23 cellular contexts compared by ENCODE assay signal in genomic region chr16:55672471-55672870, GRCh38. TPM values are rescaled to one million over a fixed set of nuclear protein-coding genes. Genes with fewer than 3 reads are reported as not detected.
DNase-seq lines count a peak whose midpoint lies in the region; ATAC-seq and TF ChIP-seq lines count a peak whose summit lies in the region.
"Had no signal": no experiment of that assay in that cellular context is flagged by ENCODE, and none has a peak within 500 bp of the region (broad histone marks: within the 10 kb centered on the region; RNA-seq: fewer than 3 reads in every experiment).

No MANE protein-coding gene starts in this region.

- TF ChIP-seq CTCF in AG09319 (IDR thresholded peaks at IDR 0.05; ENCODE audit: low read depth, low read length) (no peak), fibroblast of pulmonary artery (IDR thresholded peaks at IDR 0.05; ENCODE audit: low read length, missing control alignments) (no peak)
- TF ChIP-seq CTCF in activated CD8-positive, alpha-beta T cell treated with anti-CD3 and anti-CD28 coated beads for 36 hours (IDR thresholded peaks at IDR 0.05), result no peak

- no peaks in the 10 kb centered on the region for H3K27me3 Mint-ChIP-seq in activated CD8-positive, alpha-beta memory T cell treated with anti-CD3 and anti-CD28 coated beads, Interleukin-2, amount 10 ng/mL, durations not matched to agents 7 days and 5 days
- H3K27me3 Mint-ChIP-seq in activated CD8-positive, alpha-beta T cell treated with anti-CD3 and anti-CD28 coated beads for 36 hours, result peaks cover 2% of the 10 kb centered on the region

- intact Hi-C loops in activated CD8-positive, alpha-beta T cell treated with anti-CD3 and anti-CD28 coated beads for 36 hours (cut with micrococcal nuclease), result no loop called here

- CTCF ChIA-PET in activated CD8-positive, alpha-beta memory T cell treated with anti-CD3 and anti-CD28 coated beads, Interleukin-2, amount 10 ng/mL, durations not matched to agents 7 days and 5 days (lab: Charles Lee), result no interaction called here
- CTCF ChIA-PET in activated CD8-positive, alpha-beta T cell treated with anti-CD3 and anti-CD28 coated beads for 36 hours (lab: Charles Lee), result no interaction called here

- H3K4me3 ChIP-seq in fibroblast of pulmonary artery (replicated peaks; ENCODE audit: low read depth, low read length), result no peak overlapping the region
- H3K4me3 ChIP-seq: GM12878, prostate gland, SJCRH30, upper lobe of right lung had no signal

- no peak overlapping the region for H3K27ac Mint-ChIP-seq in activated CD8-positive, alpha-beta memory T cell treated with anti-CD3 and anti-CD28 coated beads, Interleukin-2, amount 10 ng/mL, durations not matched to agents 7 days and 5 days
- H3K27ac Mint-ChIP-seq in activated CD8-positive, alpha-beta T cell treated with anti-CD3 and anti-CD28 coated beads for 36 hours, result no peak overlapping the region
- H3K27ac Mint-ChIP-seq: activated naive CD8-positive, alpha-beta T cell treated with anti-CD3 and anti-CD28 coated beads, Interleukin-2, amount 50 U/mL, for 24 hours; activated T-helper 2 cell treated with anti-CD3 and anti-CD28 coated beads, Interferon-gamma antibody, Interleukin-2, Interleukin-4, amounts not matched to agents 10 μg/mL and 5 μg/mL and 100 μg/mL, durations not matched to agents 14 hours and 24 hours and 36 hours; CD8-positive, alpha-beta T cell; naive thymus-derived CD8-positive, alpha-beta T cell; T-helper 2 cell treated with Interferon-gamma antibody and Interleukin-4, amounts not matched to agents 5 μg/mL and 100 μg/mL, for 36 hours had no signal

- H3K4me3 Mint-ChIP-seq in activated CD8-positive, alpha-beta memory T cell treated with anti-CD3 and anti-CD28 coated beads, Interleukin-2, amount 10 ng/mL, durations not matched to agents 7 days and 5 days, result no peak overlapping the region
- H3K4me3 Mint-ChIP-seq in activated CD8-positive, alpha-beta T cell treated with anti-CD3 and anti-CD28 coated beads for 36 hours, result no peak overlapping the region
- H3K4me3 Mint-ChIP-seq: activated naive CD8-positive, alpha-beta T cell treated with anti-CD3 and anti-CD28 coated beads, Interleukin-2, amount 50 U/mL, for 24 hours; CD8-positive, alpha-beta T cell; naive thymus-derived CD8-positive, alpha-beta T cell; T-helper 2 cell treated with Interferon-gamma antibody and Interleukin-4, amounts not matched to agents 5 μg/mL and 100 μg/mL, for 36 hours had no signal

- POLR2A ChIA-PET in activated CD8-positive, alpha-beta T cell treated with anti-CD3 and anti-CD28 coated beads for 36 hours (lab: Charles Lee), result no interaction called here

- no peaks in the 10 kb centered on the region for H3K36me3 Mint-ChIP-seq in activated CD8-positive, alpha-beta memory T cell treated with anti-CD3 and anti-CD28 coated beads, Interleukin-2, amount 10 ng/mL, durations not matched to agents 7 days and 5 days
- H3K36me3 Mint-ChIP-seq in activated CD8-positive, alpha-beta T cell treated with anti-CD3 and anti-CD28 coated beads for 36 hours (ENCODE audit: low read depth), result no peaks in the 10 kb centered on the region
- H3K36me3 Mint-ChIP-seq: CD8-positive, alpha-beta T cell; naive thymus-derived CD8-positive, alpha-beta T cell had no signal

- H3K4me1 Mint-ChIP-seq in activated CD8-positive, alpha-beta memory T cell treated with anti-CD3 and anti-CD28 coated beads, Interleukin-2, amount 10 ng/mL, durations not matched to agents 7 days and 5 days, result no peaks in the 10 kb centered on the region
- H3K4me1 Mint-ChIP-seq in activated CD8-positive, alpha-beta T cell treated with anti-CD3 and anti-CD28 coated beads for 36 hours (ENCODE audit: low read depth), result no peaks in the 10 kb centered on the region
- H3K4me1 Mint-ChIP-seq: activated naive CD8-positive, alpha-beta T cell treated with anti-CD3 and anti-CD28 coated beads, Interleukin-2, amount 50 U/mL, for 24 hours; naive thymus-derived CD8-positive, alpha-beta T cell had no signal

- no peaks in the 10 kb centered on the region for H3K9me3 Mint-ChIP-seq in activated CD8-positive, alpha-beta memory T cell treated with anti-CD3 and anti-CD28 coated beads, Interleukin-2, amount 10 ng/mL, durations not matched to agents 7 days and 5 days (ENCODE audit: low read depth)
- no peaks in the 10 kb centered on the region for H3K9me3 Mint-ChIP-seq in activated CD8-positive, alpha-beta T cell treated with anti-CD3 and anti-CD28 coated beads for 36 hours
- H3K9me3 Mint-ChIP-seq: activated naive CD8-positive, alpha-beta T cell treated with anti-CD3 and anti-CD28 coated beads, Interleukin-2, amount 50 U/mL, for 24 hours; activated T-helper 2 cell treated with anti-CD3 and anti-CD28 coated beads, Interferon-gamma antibody, Interleukin-2, Interleukin-4, amounts not matched to agents 10 μg/mL and 5 μg/mL and 100 μg/mL, durations not matched to agents 14 hours and 24 hours and 36 hours; CD8-positive, alpha-beta T cell; T-helper 2 cell treated with Interferon-gamma antibody and Interleukin-4, amounts not matched to agents 5 μg/mL and 100 μg/mL, for 36 hours had no signal

- DNase-seq in AG09319 (ENCODE audit: extremely low read depth, low read depth) (peak; percentile 85), LHCN-M2 (ENCODE audit: low read depth) (peak; percentile 18), fibroblast of pulmonary artery (ENCODE audit: low read depth) (peak; percentile 49), mucosa of gallbladder (ENCODE audit: low spot score) (peak; percentile 12), hippocampal formation (lab: John Stamatoyannopoulos, UW) (no peak)
- no peak for DNase-seq in activated CD8-positive, alpha-beta memory T cell treated with anti-CD3 and anti-CD28 coated beads, Interleukin-2, amount 10 ng/mL, durations not matched to agents 7 days and 5 days
- DNase-seq in activated CD8-positive, alpha-beta T cell treated with anti-CD3 and anti-CD28 coated beads for 36 hours, result no peak
- DNase-seq: activated CD4-positive, CD25-positive, alpha-beta regulatory T cell treated with anti-CD3 and anti-CD28 coated beads, Interleukin-2, amount 50 U/mL, for 72 hours; activated naive CD8-positive, alpha-beta T cell treated with anti-CD3 and anti-CD28 coated beads, Interleukin-2, amount 50 U/mL, for 24 hours; CD8-positive, alpha-beta T cell; naive thymus-derived CD8-positive, alpha-beta T cell; NCI-H2081; NCI-H510A; SJCRH30; stimulated activated naive CD4-positive, alpha-beta T cell treated with Interleukin-2 at 50 U/mL for 16 hours; upper lobe of right lung had no signal

- ATAC-seq in activated CD8-positive, alpha-beta memory T cell treated with anti-CD3 and anti-CD28 coated beads, Interleukin-2, amount 10 ng/mL, durations not matched to agents 7 days and 5 days, result no peak
- no peak for ATAC-seq in GM21390 (IDR thresholded peaks at IDR 0.05; ENCODE audit: unreplicated experiment)
- no peak for ATAC-seq in activated CD8-positive, alpha-beta T cell treated with anti-CD3 and anti-CD28 coated beads for 36 hours
- ATAC-seq: activated naive CD8-positive, alpha-beta T cell treated with anti-CD3 and anti-CD28 coated beads, Interleukin-2, amount 50 U/mL, for 24 hours; CD8-positive, alpha-beta T cell; GM12878; naive thymus-derived CD8-positive, alpha-beta T cell had no signal

RNA-seq across cellular contexts. Expression of gene SLC6A2, which starts 16.7 kb away (rescaled TPM):
- not detected in 2 replicates for total RNA-seq in LHCN-M2 (2014; rRNA removed)
- polyA plus RNA-seq in LHCN-M2 (2012), result not detected
- 0.23 TPM for total RNA-seq in mucosa of gallbladder
- not detected for total RNA-seq in activated CD8-positive, alpha-beta memory T cell treated with anti-CD3 and anti-CD28 coated beads, Interleukin-2, amount 10 ng/mL, durations not matched to agents 7 days and 5 days
- total RNA-seq in activated CD8-positive, alpha-beta T cell treated with anti-CD3 and anti-CD28 coated beads for 36 hours, result not detected
- total RNA-seq: activated T-helper 2 cell treated with anti-CD3 and anti-CD28 coated beads, Interferon-gamma antibody, Interleukin-2, Interleukin-4, amounts not matched to agents 10 μg/mL and 5 μg/mL and 100 μg/mL, durations not matched to agents 14 hours and 24 hours and 36 hours; CD8-positive, alpha-beta T cell; glomerular endothelial cell; GM12878; lung microvascular endothelial cell; naive thymus-derived CD8-positive, alpha-beta T cell; SJCRH30; upper lobe of right lung had no signal
- polyA plus RNA-seq: GM12878; naive thymus-derived CD8-positive, alpha-beta T cell had no signal

Comparison
In these comparisons a context has a peak if more than half of its experiments do, and no peak if none do; other contexts are left out.
1. DNase-seq: peak in AG09319 (single experiment), LHCN-M2 (single experiment), fibroblast of pulmonary artery (single experiment) and mucosa of gallbladder (single experiment); none in activated CD8-positive, alpha-beta memory T cell treated with anti-CD3 and anti-CD28 coated beads, Interleukin-2, amount 10 ng/mL, durations not matched to agents 7 days and 5 days (single experiment), hippocampal formation (0 of 2) and activated CD8-positive, alpha-beta T cell treated with anti-CD3 and anti-CD28 coated beads for 36 hours (single experiment).